Comparison of ENCODE assay signal across 8 cellular contexts in the genomic region with DNA sequence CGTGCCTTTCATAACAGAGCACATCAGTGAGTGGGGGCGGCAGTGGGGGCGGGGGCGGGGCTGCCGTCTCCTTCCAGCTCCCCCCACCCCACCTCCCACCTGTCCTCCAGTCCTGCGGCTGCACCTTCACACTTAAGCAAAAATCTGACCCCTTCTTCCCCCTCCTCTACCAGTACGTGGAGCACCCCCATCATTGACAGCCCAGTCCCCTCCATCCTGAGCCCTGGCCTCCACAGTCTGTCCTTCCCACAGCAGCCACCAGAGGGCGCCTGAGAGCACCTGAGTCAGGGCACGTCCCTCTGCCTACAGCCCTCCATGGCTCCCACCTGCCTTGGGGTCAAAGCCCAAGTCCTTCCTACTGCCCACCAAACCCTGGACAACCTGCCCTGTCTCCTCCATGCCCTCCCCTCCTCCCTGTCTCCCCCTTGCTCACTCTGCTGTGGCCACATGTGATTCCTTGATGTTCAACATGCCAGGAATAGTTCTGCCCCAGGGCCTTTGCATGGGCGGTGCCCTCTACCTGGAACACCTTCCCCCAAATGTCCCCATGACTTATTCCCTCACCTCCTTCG. TPM values are rescaled to one million over a fixed set of nuclear protein-coding genes. Genes with fewer than 3 reads are reported as not detected.
A peak's percentile ranks its signal among the peaks of the same experiment; 100 is the strongest.
DNase-seq lines count a peak whose midpoint lies in the region; ATAC-seq, FAIRE-seq and TF ChIP-seq lines count a peak whose summit lies in the region.

No MANE protein-coding gene starts in this region.

- no peak overlapping the region for H3K4ac ChIP-seq in H1 (replicated peaks; ENCODE audit: insufficient read length, low read depth, low read length)

- no peak overlapping the region for H3K14ac ChIP-seq in H1 (ENCODE audit: insufficient read length)

- H3K27me3 Mint-ChIP-seq in neural progenitor cell (ENCODE audit: insufficient read depth, low read depth): peaks cover 13% of the 10 kb centered on the region

- no peak for FAIRE-seq in H1 (lab: Jason Lieb, UNC)

- peaks cover 0 to 7% (median 3%) of the 10 kb centered on the region in 4 experiments; a peak in 3 of 7 replicates for H3K4me1 ChIP-seq in H1 (replicated peaks in 1 of 4; ENCODE audit: control insufficient read depth in 3 of 4, insufficient read depth in 4 of 4, low read length in 3 of 4)
- no peaks in the 10 kb centered on the region for H3K4me1 ChIP-seq in neural progenitor cell
- H3K4me1 ChIP-seq in tibial artery: no peaks in the 10 kb centered on the region

- H3K27ac ChIP-seq in H1 (ENCODE audit: low read depth, low read length): no peak overlapping the region
- no peak overlapping the region for H3K27ac ChIP-seq in neural progenitor cell
- no peak overlapping the region for H3K27ac ChIP-seq in tibial artery

- no peaks in the 10 kb centered on the region for H3K36me3 ChIP-seq in MG63
- no peaks in the 10 kb centered on the region for H3K36me3 ChIP-seq in H1 (ENCODE audit: control insufficient read depth in 2 of 4, insufficient read depth in 4 of 4, low read length in 3 of 4)
- no peaks in the 10 kb centered on the region for H3K36me3 ChIP-seq in neural progenitor cell
- H3K36me3 ChIP-seq in tibial artery: no peaks in the 10 kb centered on the region

- H3K4me3 ChIP-seq in MG63: no peak overlapping the region
- no peak overlapping the region for H3K4me3 ChIP-seq in H1 (ENCODE audit: extremely low read depth in 1 of 4, insufficient read depth in 2 of 4, low read depth in 3 of 4, low read length in 4 of 4)
- no peak overlapping the region for H3K4me3 ChIP-seq in neural progenitor cell
- no peak overlapping the region for H3K4me3 ChIP-seq in tibial artery

- H2BK12ac ChIP-seq in H1 (ENCODE audit: low read depth, low read length): 0 out of 2 replicates have a peak overlapping the region, but pooled peaks have one; percentile 68

- TF ChIP-seq EP300 in H1 (IDR thresholded peaks at IDR 0.05; ENCODE audit: borderline replicate concordance in 1 of 2, low read depth in 2 of 2, low read length in 2 of 2): no peak

- H4K20me1 ChIP-seq in H1 (replicated peaks in 1 of 2; ENCODE audit: control insufficient read depth in 1 of 2, insufficient read depth in 2 of 2, low read length in 2 of 2) (no peaks in the 10 kb centered on the region), neural progenitor cell (ENCODE audit: low read depth) (no peaks in the 10 kb centered on the region)

- H3K4me1 Mint-ChIP-seq in neural progenitor cell: no peaks in the 10 kb centered on the region

- H4K5ac ChIP-seq in H1 (ENCODE audit: insufficient read length, low read depth, low read length): no peak overlapping the region

- H3K79me1 ChIP-seq in H1 (ENCODE audit: low read depth, low read length): no peaks in the 10 kb centered on the region

- H3F3A ChIP-seq in neural progenitor cell (ENCODE audit: low read depth): peaks cover 4% of the 10 kb centered on the region

- no peak overlapping the region for H3K27ac Mint-ChIP-seq in neural progenitor cell

- no peak overlapping the region for H3K4me3 Mint-ChIP-seq in neural progenitor cell

- TF ChIP-seq POLR2A in H1 (IDR thresholded peaks at IDR 0.05; ENCODE audit: control extremely low read depth in 1 of 2, low read depth in 2 of 2, low read length in 2 of 2): no peak

- H3K18ac ChIP-seq in H1 (ENCODE audit: extremely low read depth, low read length): no peak overlapping the region

- no peak overlapping the region for H4K91ac ChIP-seq in H1 (replicated peaks; ENCODE audit: insufficient read length, low read length)

- H2BK20ac ChIP-seq in H1 (ENCODE audit: low read length): no peak overlapping the region

- H3K9me3 ChIP-seq in MG63 (no peaks in the 10 kb centered on the region), H1 (ENCODE audit: insufficient read depth in 2 of 2, low read depth in 1 of 2, low read length in 1 of 2) (no peaks in the 10 kb centered on the region), neural progenitor cell (ENCODE audit: low read depth) (no peaks in the 10 kb centered on the region), tibial artery (no peaks in the 10 kb centered on the region)

- WGBS in H1 (ENCODE audit: extremely low coverage in 1 of 2, insufficient coverage in 1 of 2, insufficient read length in 1 of 2, insufficient replicate concordance in 2 of 2, low coverage in 1 of 2, low lambda C conversion rate in 2 of 2, missing lambda C conversion rate in 1 of 2), 2 experiments: 68% methylated on average over 9 of the region's 11 CpGs; no CpG with 5 or more reads in 1 of the 2 experiments

- POLR2A ChIA-PET in H1 (lab: Charles Lee; ENCODE audit: partially characterized antibody): interaction anchor here (1.0 to 1.9 kb wide), 2 partner anchors 14 to 248 kb away, joined by 5 to 8 read pairs; partner anchors contain the start of genes EEF2 and YJU2

- H3K23ac ChIP-seq in H1 (ENCODE audit: insufficient read length): no peak overlapping the region

- H3K36me3 Mint-ChIP-seq in neural progenitor cell: no peaks in the 10 kb centered on the region

- DNase-seq in EH (ENCODE audit: low read depth): peak; percentile 19
- peak; percentile 29 for DNase-seq in MG63
- peak; percentile 86 to 87 for DNase-seq in activated CD4-positive, alpha-beta T cell treated with anti-CD3 and anti-CD28 coated beads, Interleukin-2, amount 50 U/mL, for 48 hours
- peak in 1 of 2 experiments; percentile 98 for DNase-seq in H1 (ENCODE audit: low read depth in 1 of 2, low spot score in 2 of 2)
- DNase-seq in neural progenitor cell (ENCODE audit: low spot score): peak; percentile 52
- DNase-seq in tibial artery: no peak
- DNase-seq in GM19240 (ENCODE audit: insufficient read length, low spot score): no peak

- H3K79me2 ChIP-seq in H1 (ENCODE audit: control insufficient read depth in 1 of 2, insufficient read depth in 2 of 2, low read length in 2 of 2) (no peaks in the 10 kb centered on the region), neural progenitor cell (ENCODE audit: low read depth) (no peaks in the 10 kb centered on the region)

- CTCF ChIA-PET in H1 (lab: Charles Lee; ENCODE audit: partially characterized antibody): interaction anchor here (0.6 to 4.4 kb wide), 25 partner anchors 9 to 291 kb away, joined by 3 to 25 read pairs (median 4); partner anchors contain the start of gene YJU2

- H3K56ac ChIP-seq in H1 (replicated peaks; ENCODE audit: insufficient read length, low read depth, low read length): no peak overlapping the region

- TF ChIP-seq CTCF in H1 (IDR thresholded peaks at IDR 0.05; ENCODE audit: control extremely low read depth in 1 of 3, insufficient read depth in 1 of 3, low read depth in 1 of 3, low read length in 3 of 3) (peak; percentile 80 to 97 (median 96)), neural progenitor cell (IDR thresholded peaks at IDR 0.05) (peak; percentile 72), tibial artery (IDR thresholded peaks at IDR 0.05) (peak; percentile 16 to 29)

- no peak overlapping the region for H2AFZ ChIP-seq in H1 (ENCODE audit: low read length)
- H2AFZ ChIP-seq in neural progenitor cell (replicated peaks): no peak overlapping the region

- H2BK15ac ChIP-seq in H1 (ENCODE audit: low read length): no peak overlapping the region

- H3K9ac ChIP-seq in H1 (replicated peaks in 1 of 4; ENCODE audit: extremely low read depth in 1 of 4, low read depth in 3 of 4, low read length in 3 of 4): no peak overlapping the region
- no peak overlapping the region for H3K9ac ChIP-seq in neural progenitor cell

- H3K9me3 Mint-ChIP-seq in neural progenitor cell: no peaks in the 10 kb centered on the region

- no peak overlapping the region for H4K8ac ChIP-seq in H1 (ENCODE audit: extremely low read depth, insufficient read depth, low read length)

- no peak for ATAC-seq in GM18520 (IDR thresholded peaks at IDR 0.05; ENCODE audit: unreplicated experiment)

- H3K4me2 ChIP-seq in H1 (ENCODE audit: insufficient read depth in 1 of 2, low read depth in 2 of 2, low read length in 2 of 2) (no peak overlapping the region), neural progenitor cell (no peak overlapping the region)

- intact Hi-C loops in tibial artery (cut with DNase I; ENCODE audit: low total_unique reads): no loop called here

- TF ChIP-seq RAD21 in H1 (IDR thresholded peaks at IDR 0.05 in 1 of 2, conservative IDR thresholded peaks at IDR 0.05 in 1 of 2; ENCODE audit: low read depth in 2 of 2, low read length in 2 of 2): peak; percentile 31 to 39; a peak in 3 of 4 replicates

- H2BK5ac ChIP-seq in H1 (ENCODE audit: low read depth, low read length): no peak overlapping the region

- no peaks in the 10 kb centered on the region; the same call in 1 of the 2 replicates for H3K23me2 ChIP-seq in H1 (ENCODE audit: low read depth, low read length)

- H2AK5ac ChIP-seq in H1 (ENCODE audit: low read depth, low read length): no peak overlapping the region

- no peaks in the 10 kb centered on the region; the same call in 1 of the 2 replicates for H3K27me3 ChIP-seq in MG63
- H3K27me3 ChIP-seq in H1 (replicated peaks in 1 of 4; ENCODE audit: control insufficient read depth in 3 of 4, extremely low read depth in 1 of 4, insufficient read depth in 3 of 4, low read length in 3 of 4): no peaks in the 10 kb centered on the region
- H3K27me3 ChIP-seq in neural progenitor cell: no peaks in the 10 kb centered on the region
- H3K27me3 ChIP-seq in tibial artery: peaks cover 0 to 77% of the 10 kb centered on the region in 2 donors

- H2BK120ac ChIP-seq in H1 (replicated peaks; ENCODE audit: low read depth, low read length): no peak overlapping the region

RNA-seq across cellular contexts. Expression of gene EBI3, which starts 4.0 kb away (rescaled TPM):
- total RNA-seq in MG63 (2014; rRNA removed; shearing (Covaris generic); ENCODE audit: low replicate concordance): not detected in 2 replicates
- 0.99 and 1.1 TPM in 2 replicates for total RNA-seq in H1 (2021; fragmentation: NEBNext Ultra II Directional; extraction: Animal tissue kit (Norgen Biotek cat#: 25700))
- 5.2 and 8.4 TPM in 2 replicates for polyA plus RNA-seq in H1 (2011; rRNA removed)
- polyA plus RNA-seq in H1 (2011; cell fraction: cytosol; rRNA removed): 2.8 TPM
- polyA plus RNA-seq in H1 (2011; cell fraction: nucleus; rRNA removed): 2.2 TPM
- 1.9 to 3.0 TPM (median 2.4 TPM) in 4 replicates for polyA plus RNA-seq in H1 (2012, experiment 1 of 2)
- polyA plus RNA-seq in H1 (2012, experiment 2 of 2): 3.6 TPM
- polyA plus RNA-seq in H1 (2013, experiment 1 of 2): 3.2 TPM
- 3.4 TPM for polyA plus RNA-seq in H1 (2013, experiment 2 of 2)
- polyA minus RNA-seq in H1 (2011; rRNA and poly(A)+ RNA removed): 0.63 and 1.3 TPM in 2 replicates
- 0.95 TPM for polyA minus RNA-seq in H1 (2011; cell fraction: cytosol; rRNA and poly(A)+ RNA removed)
- polyA minus RNA-seq in H1 (2011; cell fraction: nucleus; rRNA and poly(A)+ RNA removed): 2.0 TPM
- not detected in 2 replicates for total RNA-seq in neural progenitor cell (ENCODE audit: low replicate concordance)

RNA-seq across cellular contexts. Expression of gene YJU2, which starts 13.5 kb away (rescaled TPM):
- 13.6 and 26.1 TPM in 2 replicates for total RNA-seq in MG63 (2014; rRNA removed; shearing (Covaris generic); ENCODE audit: low replicate concordance)
- total RNA-seq in H1 (2021; fragmentation: NEBNext Ultra II Directional; extraction: Animal tissue kit (Norgen Biotek cat#: 25700)): 26.8 and 28.6 TPM in 2 replicates
- polyA plus RNA-seq in H1 (2011; rRNA removed): 27.7 and 35.4 TPM in 2 replicates
- 35.5 TPM for polyA plus RNA-seq in H1 (2011; cell fraction: cytosol; rRNA removed)
- 23.8 TPM for polyA plus RNA-seq in H1 (2011; cell fraction: nucleus; rRNA removed)
- polyA plus RNA-seq in H1 (2012, experiment 1 of 2): 22.7 to 31.7 TPM (median 30.0 TPM) in 4 replicates
- 25.4 TPM for polyA plus RNA-seq in H1 (2012, experiment 2 of 2)
- polyA plus RNA-seq in H1 (2013, experiment 1 of 2): 23.6 TPM
- 22.7 TPM for polyA plus RNA-seq in H1 (2013, experiment 2 of 2)
- polyA minus RNA-seq in H1 (2011; rRNA and poly(A)+ RNA removed): 9.5 and 11.2 TPM in 2 replicates
- 15.0 TPM for polyA minus RNA-seq in H1 (2011; cell fraction: cytosol; rRNA and poly(A)+ RNA removed)
- 11.2 TPM for polyA minus RNA-seq in H1 (2011; cell fraction: nucleus; rRNA and poly(A)+ RNA removed)
- 8.7 and 17.5 TPM in 2 replicates for total RNA-seq in neural progenitor cell (ENCODE audit: low replicate concordance)

RNA-seq across cellular contexts. Expression of gene SHD, which starts 45.7 kb away (rescaled TPM):
- not detected in 2 replicates for total RNA-seq in MG63 (2014; rRNA removed; shearing (Covaris generic); ENCODE audit: low replicate concordance)
- total RNA-seq in H1 (2021; fragmentation: NEBNext Ultra II Directional; extraction: Animal tissue kit (Norgen Biotek cat#: 25700)): 5.8 and 7.3 TPM in 2 replicates
- 10.7 and 15.5 TPM in 2 replicates for polyA plus RNA-seq in H1 (2011; rRNA removed)
- 6.7 TPM for polyA plus RNA-seq in H1 (2011; cell fraction: cytosol; rRNA removed)
- 29.9 TPM for polyA plus RNA-seq in H1 (2011; cell fraction: nucleus; rRNA removed)
- polyA plus RNA-seq in H1 (2012, experiment 1 of 2): 3.0 to 7.8 TPM (median 5.7 TPM) in 4 replicates
- 15.8 TPM for polyA plus RNA-seq in H1 (2012, experiment 2 of 2)
- 4.3 TPM for polyA plus RNA-seq in H1 (2013, experiment 1 of 2)
- polyA plus RNA-seq in H1 (2013, experiment 2 of 2): 4.3 TPM
- 1.2 and 1.9 TPM in 2 replicates for polyA minus RNA-seq in H1 (2011; rRNA and poly(A)+ RNA removed)
- polyA minus RNA-seq in H1 (2011; cell fraction: cytosol; rRNA and poly(A)+ RNA removed): 2.8 TPM
- polyA minus RNA-seq in H1 (2011; cell fraction: nucleus; rRNA and poly(A)+ RNA removed): 3.5 TPM
- total RNA-seq in neural progenitor cell (ENCODE audit: low replicate concordance): 0.34 TPM in 1 of 2 replicates, not detected in the other

RNA-seq across cellular contexts. Expression of gene ANKRD24, which starts 50.9 kb away (rescaled TPM):
- total RNA-seq in MG63 (2014; rRNA removed; shearing (Covaris generic); ENCODE audit: low replicate concordance): 0.13 TPM in 1 of 2 replicates, not detected in the other
- total RNA-seq in H1 (2021; fragmentation: NEBNext Ultra II Directional; extraction: Animal tissue kit (Norgen Biotek cat#: 25700)): 14.1 and 14.5 TPM in 2 replicates
- 7.6 and 15.1 TPM in 2 replicates for polyA plus RNA-seq in H1 (2011; rRNA removed)
- 15.5 TPM for polyA plus RNA-seq in H1 (2011; cell fraction: cytosol; rRNA removed)
- polyA plus RNA-seq in H1 (2011; cell fraction: nucleus; rRNA removed): 24.5 TPM
- 6.9 to 14.6 TPM (median 12.4 TPM) in 4 replicates for polyA plus RNA-seq in H1 (2012, experiment 1 of 2)
- 4.9 TPM for polyA plus RNA-seq in H1 (2012, experiment 2 of 2)
- polyA plus RNA-seq in H1 (2013, experiment 1 of 2): 8.4 TPM
- polyA plus RNA-seq in H1 (2013, experiment 2 of 2): 8.1 TPM
- polyA minus RNA-seq in H1 (2011; rRNA and poly(A)+ RNA removed): 2.8 and 4.1 TPM in 2 replicates
- polyA minus RNA-seq in H1 (2011; cell fraction: cytosol; rRNA and poly(A)+ RNA removed): 7.5 TPM
- 4.5 TPM for polyA minus RNA-seq in H1 (2011; cell fraction: nucleus; rRNA and poly(A)+ RNA removed)
- 0.15 and 2.3 TPM in 2 replicates for total RNA-seq in neural progenitor cell (ENCODE audit: low replicate concordance)

RNA-seq across cellular contexts. Expression of gene SIRT6, which starts 51.0 kb away (rescaled TPM):
- 2.3 and 7.7 TPM in 2 replicates for total RNA-seq in MG63 (2014; rRNA removed; shearing (Covaris generic); ENCODE audit: low replicate concordance)
- total RNA-seq in H1 (2021; fragmentation: NEBNext Ultra II Directional; extraction: Animal tissue kit (Norgen Biotek cat#: 25700)): 23.9 and 25.2 TPM in 2 replicates
- 27.0 and 39.3 TPM in 2 replicates for polyA plus RNA-seq in H1 (2011; rRNA removed)
- polyA plus RNA-seq in H1 (2011; cell fraction: cytosol; rRNA removed): 28.6 TPM
- polyA plus RNA-seq in H1 (2011; cell fraction: nucleus; rRNA removed): 58.9 TPM
- 16.1 to 28.7 TPM (median 23.5 TPM) in 4 replicates for polyA plus RNA-seq in H1 (2012, experiment 1 of 2)
- polyA plus RNA-seq in H1 (2012, experiment 2 of 2): 16.6 TPM
- polyA plus RNA-seq in H1 (2013, experiment 1 of 2): 15.7 TPM
- polyA plus RNA-seq in H1 (2013, experiment 2 of 2): 14.1 TPM
- polyA minus RNA-seq in H1 (2011; rRNA and poly(A)+ RNA removed): 8.0 and 9.8 TPM in 2 replicates
- polyA minus RNA-seq in H1 (2011; cell fraction: cytosol; rRNA and poly(A)+ RNA removed): 19.1 TPM
- 16.1 TPM for polyA minus RNA-seq in H1 (2011; cell fraction: nucleus; rRNA and poly(A)+ RNA removed)
- total RNA-seq in neural progenitor cell (ENCODE audit: low replicate concordance): 20.1 and 27.6 TPM in 2 replicates

Comparison
In these comparisons a context has a peak if more than half of its experiments do, and no peak if none do; other contexts are left out.
1. DNase-seq: peak in EH (single experiment), MG63 (single experiment), activated CD4-positive, alpha-beta T cell treated with anti-CD3 and anti-CD28 coated beads, Interleukin-2, amount 50 U/mL, for 48 hours (2 of 2) and neural progenitor cell (single experiment); none in tibial artery (0 of 2) and GM19240 (single experiment).
2. CTCF ChIP-seq: peak in every context shown above with its lines; median percentile 96 in H1; 72 in neural progenitor cell; 22 in tibial artery.